8 cellular contexts compared by ENCODE assay signal in the genomic region with DNA sequence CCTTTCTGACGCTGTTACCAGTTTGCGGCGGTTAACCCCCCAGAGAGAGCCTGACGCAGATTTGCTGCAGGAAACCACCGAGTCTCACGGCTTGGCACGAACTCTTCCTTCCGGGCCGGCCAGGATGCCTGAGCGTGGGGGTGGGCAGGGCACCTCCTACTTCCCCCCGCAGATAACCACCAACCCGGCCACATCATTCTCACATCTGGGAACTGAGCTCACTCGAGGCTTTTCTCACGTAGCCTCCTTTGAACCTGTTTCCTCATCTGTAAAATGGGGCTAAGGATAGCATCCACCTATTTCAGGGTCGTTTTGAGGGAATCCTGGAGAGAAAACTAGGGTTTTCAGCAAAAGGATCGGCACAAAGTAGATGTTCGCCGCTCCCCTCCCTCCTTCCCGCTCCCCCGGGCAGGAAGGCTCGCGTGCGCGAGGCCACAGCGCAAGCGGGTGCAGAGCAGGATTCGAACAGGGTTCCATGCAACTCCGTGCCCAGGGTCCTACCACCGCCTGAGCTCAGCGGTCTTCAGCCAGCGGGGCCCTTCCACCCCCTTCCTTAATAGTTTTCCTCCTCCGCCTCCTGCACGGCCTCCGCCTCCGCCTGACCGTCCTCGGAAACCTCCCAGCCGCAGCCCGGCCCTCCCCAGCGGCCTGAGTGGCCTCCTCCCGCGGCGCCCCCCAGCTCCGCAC. TPM values are rescaled to one million over a fixed set of nuclear protein-coding genes. Genes with fewer than 3 reads are reported as not detected.
DNase-seq lines count a peak whose midpoint lies in the region; ATAC-seq and TF ChIP-seq lines count a peak whose summit lies in the region.

No MANE protein-coding gene starts in this region.

- peak; percentile 52 for ATAC-seq in HG02840 (IDR thresholded peaks at IDR 0.05; ENCODE audit: low FRiP score, unreplicated experiment)

- H3K4me2 ChIP-seq in OCI-LY1 (ENCODE audit: low read length) (peak overlapping the region; percentile 99), neural cell (ENCODE audit: low read length) (peak overlapping the region; percentile 76)

- TF ChIP-seq RAD21 in neural cell (conservative IDR thresholded peaks at IDR 0.05), result no peak

- H3K4me3 ChIP-seq in OCI-LY1 (ENCODE audit: low read depth, low read length, poor library complexity, severe bottlenecking) (peak overlapping the region; percentile 76), neural cell (ENCODE audit: low read length) (peak overlapping the region; percentile 78), stomach smooth muscle (ENCODE audit: low read length in 2 of 2) (peak overlapping the region; percentile 87 to 95)

- H3K79me2 ChIP-seq in OCI-LY1 (ENCODE audit: insufficient read depth, low read length) (no peaks in the 10 kb centered on the region), neural cell (replicated peaks; ENCODE audit: insufficient read depth, low read length) (no peaks in the 10 kb centered on the region)

- no peaks in the 10 kb centered on the region for H3K9me2 ChIP-seq in OCI-LY1 (ENCODE audit: low read depth, low read length)
- H3K9me2 ChIP-seq in neural cell (ENCODE audit: insufficient read depth, low read length), result no peaks in the 10 kb centered on the region

- H3K27ac ChIP-seq in OCI-LY1 (ENCODE audit: low read depth, low read length, poor library complexity, severe bottlenecking) (peak overlapping the region; percentile 91), neural cell (ENCODE audit: low read length) (peak overlapping the region; percentile 59), stomach smooth muscle (ENCODE audit: low read length) (peak overlapping the region; percentile 89)

- in situ Hi-C loops in GM13977 (cut with MboI; ENCODE audit: low pct_unique_long_range_greater_than_20kb, low sequenced_read_pairs, unreplicated experiment), result no loop called here

- no peak overlapping the region for H2AFZ ChIP-seq in OCI-LY1 (ENCODE audit: low read length)
- H2AFZ ChIP-seq in neural cell (ENCODE audit: low read depth, low read length), result peak overlapping the region; percentile 83

- TF ChIP-seq EP300 in neural cell (conservative IDR thresholded peaks at IDR 0.05; ENCODE audit: poor library complexity, severe bottlenecking), result no peak

- H3K4me1 ChIP-seq in OCI-LY1 (ENCODE audit: insufficient read depth, low read length, severe bottlenecking) (peaks cover 41% of the 10 kb centered on the region), stomach smooth muscle (ENCODE audit: control insufficient read depth, insufficient read depth, low read length) (peaks cover 15% of the 10 kb centered on the region)

- no peak for TF ChIP-seq CTCF in GM13977 (IDR thresholded peaks at IDR 0.05; ENCODE audit: extremely low read depth, insufficient read depth, missing control alignments)
- no peak for TF ChIP-seq CTCF in OCI-LY1 (IDR thresholded peaks at IDR 0.05; ENCODE audit: low read length)
- TF ChIP-seq CTCF in neural cell (IDR thresholded peaks at IDR 0.05; ENCODE audit: poor library complexity, severe bottlenecking), result no peak

- H3F3A ChIP-seq in OCI-LY1 (ENCODE audit: insufficient read depth, low read length) (0 out of 2 replicates have a peak, but pooled peaks cover 4% of the 10 kb centered on the region), neural cell (ENCODE audit: insufficient read depth, low read length, poor library complexity, severe bottlenecking) (no peaks in the 10 kb centered on the region)

- H3K9ac ChIP-seq in OCI-LY1 (ENCODE audit: low read length), result peak overlapping the region; percentile 83
- peak overlapping the region; percentile 81 for H3K9ac ChIP-seq in neural cell (ENCODE audit: low read length)
- H3K9ac ChIP-seq in stomach smooth muscle (ENCODE audit: low read length in 2 of 2), result peak overlapping the region; percentile 92

- H4K20me1 ChIP-seq in OCI-LY1 (ENCODE audit: insufficient read depth, low read length) (no peaks in the 10 kb centered on the region), neural cell (ENCODE audit: insufficient read depth) (no peaks in the 10 kb centered on the region)

- H3K36me3 ChIP-seq in OCI-LY1 (ENCODE audit: insufficient read depth, low read length) (no peaks in the 10 kb centered on the region), neural cell (ENCODE audit: insufficient read depth, low read length) (no peaks in the 10 kb centered on the region), stomach smooth muscle (ENCODE audit: control insufficient read depth in 2 of 2, insufficient read depth in 2 of 2, low read length in 2 of 2) (no peaks in the 10 kb centered on the region)

- DNase-seq in GM13977 (ENCODE audit: low spot score) (peak; percentile 81), fibroblast of gingiva (ENCODE audit: low read depth) (peak; percentile 94), NCI-H2081 treated with DMSO at 0.1 percent for 48 hours (lab: John Stamatoyannopoulos, UW) (no peak)
- peak; percentile 89 for DNase-seq in activated T-cell treated with anti-CD3 and anti-CD28 coated beads, Interleukin-2, amount 50 U/mL, for 1 hour

- H3K27me3 ChIP-seq in OCI-LY1 (ENCODE audit: insufficient read depth, low read length) (no peaks in the 10 kb centered on the region), neural cell (ENCODE audit: insufficient read depth, low read depth, low read length) (no peaks in the 10 kb centered on the region), stomach smooth muscle (ENCODE audit: control insufficient read depth in 1 of 2, insufficient read depth in 2 of 2, low read length in 2 of 2) (no peaks in the 10 kb centered on the region)

- H3K9me3 ChIP-seq in OCI-LY1 (ENCODE audit: low read length) (no peaks in the 10 kb centered on the region), neural cell (ENCODE audit: low read length) (no peaks in the 10 kb centered on the region), stomach smooth muscle (ENCODE audit: control insufficient read depth in 2 of 2, low read length in 2 of 2) (no peaks in the 10 kb centered on the region)

TF ChIP-seq in neural cell, 6 proteins besides CTCF, POLR2A, EP300 and RAD21:
- TF ChIP-seq SMC3 (conservative IDR thresholded peaks at IDR 0.05; ENCODE audit: poor library complexity) (peak; percentile 54), EZH2 (IDR thresholded peaks at IDR 0.05; ENCODE audit: borderline replicate concordance, insufficient read depth, low read length, poor library complexity, severe bottlenecking) (no peak), TAF1 (IDR thresholded peaks at IDR 0.05; ENCODE audit: low read depth) (peak; percentile 5), MXI1 (conservative IDR thresholded peaks at IDR 0.05; ENCODE audit: poor library complexity, severe bottlenecking) (no peak), POLR2AphosphoS5 (IDR thresholded peaks at IDR 0.05) (no peak)
- TF ChIP-seq, protein P1, sequence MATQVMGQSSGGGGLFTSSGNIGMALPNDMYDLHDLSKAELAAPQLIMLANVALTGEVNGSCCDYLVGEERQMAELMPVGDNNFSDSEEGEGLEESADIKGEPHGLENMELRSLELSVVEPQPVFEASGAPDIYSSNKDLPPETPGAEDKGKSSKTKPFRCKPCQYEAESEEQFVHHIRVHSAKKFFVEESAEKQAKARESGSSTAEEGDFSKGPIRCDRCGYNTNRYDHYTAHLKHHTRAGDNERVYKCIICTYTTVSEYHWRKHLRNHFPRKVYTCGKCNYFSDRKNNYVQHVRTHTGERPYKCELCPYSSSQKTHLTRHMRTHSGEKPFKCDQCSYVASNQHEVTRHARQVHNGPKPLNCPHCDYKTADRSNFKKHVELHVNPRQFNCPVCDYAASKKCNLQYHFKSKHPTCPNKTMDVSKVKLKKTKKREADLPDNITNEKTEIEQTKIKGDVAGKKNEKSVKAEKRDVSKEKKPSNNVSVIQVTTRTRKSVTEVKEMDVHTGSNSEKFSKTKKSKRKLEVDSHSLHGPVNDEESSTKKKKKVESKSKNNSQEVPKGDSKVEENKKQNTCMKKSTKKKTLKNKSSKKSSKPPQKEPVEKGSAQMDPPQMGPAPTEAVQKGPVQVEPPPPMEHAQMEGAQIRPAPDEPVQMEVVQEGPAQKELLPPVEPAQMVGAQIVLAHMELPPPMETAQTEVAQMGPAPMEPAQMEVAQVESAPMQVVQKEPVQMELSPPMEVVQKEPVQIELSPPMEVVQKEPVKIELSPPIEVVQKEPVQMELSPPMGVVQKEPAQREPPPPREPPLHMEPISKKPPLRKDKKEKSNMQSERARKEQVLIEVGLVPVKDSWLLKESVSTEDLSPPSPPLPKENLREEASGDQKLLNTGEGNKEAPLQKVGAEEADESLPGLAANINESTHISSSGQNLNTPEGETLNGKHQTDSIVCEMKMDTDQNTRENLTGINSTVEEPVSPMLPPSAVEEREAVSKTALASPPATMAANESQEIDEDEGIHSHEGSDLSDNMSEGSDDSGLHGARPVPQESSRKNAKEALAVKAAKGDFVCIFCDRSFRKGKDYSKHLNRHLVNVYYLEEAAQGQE (IDR thresholded peaks at IDR 0.05; ENCODE audit: borderline replicate concordance), result no peak

RNA-seq across cellular contexts. Expression of a gene that starts 23.7 kb away (rescaled TPM):
- 29.7 and 29.9 TPM in 2 replicates for polyA plus RNA-seq in neural cell
- 39.1 and 52.6 TPM in 2 replicates for polyA minus RNA-seq in neural cell

RNA-seq across cellular contexts. Expression of a gene that starts 57.3 kb away (rescaled TPM):
- 20.1 and 24.5 TPM in 2 replicates for polyA plus RNA-seq in neural cell
- 27.1 and 29.0 TPM in 2 replicates for polyA minus RNA-seq in neural cell
